1 cellular context compared by ENCODE assay signal in the genomic region with DNA sequence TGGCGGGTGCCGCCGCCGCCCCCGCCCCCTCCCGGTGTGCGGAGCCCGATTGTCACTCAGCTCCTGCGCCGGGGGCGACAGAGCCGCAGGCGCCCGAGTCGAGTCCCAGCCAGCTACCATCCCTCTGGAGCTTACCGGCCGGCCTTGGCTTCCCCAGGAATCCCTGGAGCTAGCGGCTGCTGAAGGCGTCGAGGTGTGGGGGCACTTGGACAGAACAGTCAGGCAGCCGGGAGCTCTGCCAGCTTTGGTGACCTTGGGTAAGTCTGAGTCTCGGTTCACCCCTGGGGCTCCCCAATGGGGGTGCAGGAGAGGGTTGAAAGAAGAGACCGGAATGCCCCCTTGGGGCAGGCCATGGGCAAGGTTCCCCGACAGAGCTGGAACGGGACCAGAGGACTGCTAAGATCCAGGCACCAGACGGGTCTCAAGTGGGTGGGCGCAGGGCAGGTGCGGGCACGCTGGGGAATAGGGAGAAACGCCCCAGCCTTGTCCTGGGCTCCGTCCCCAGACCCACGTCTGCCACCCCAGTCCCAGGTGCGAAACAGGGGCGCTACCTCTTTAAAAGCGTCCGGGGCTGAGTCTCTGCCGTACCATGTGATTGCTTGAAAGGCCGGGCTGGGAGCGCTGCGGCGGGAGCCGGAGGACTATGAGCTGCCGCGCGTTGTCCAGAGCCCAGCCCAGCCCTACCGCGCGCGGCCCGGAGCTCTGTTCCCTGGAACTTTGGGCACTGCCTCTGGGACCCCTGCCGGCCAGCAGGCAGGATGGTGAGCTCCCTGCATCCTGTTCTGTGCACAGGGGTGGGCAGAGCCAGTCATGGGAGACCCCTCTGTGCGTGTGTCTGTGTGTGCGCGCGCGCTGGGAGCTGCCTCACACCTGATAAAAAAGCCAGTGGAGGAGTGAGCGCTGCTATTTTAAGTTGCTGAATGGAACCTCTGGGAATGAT.
TF ChIP-seq lines count a peak whose summit lies in the region.

Gene ADORA1, plus strand, starts transcription at position 55 of the 940 bp plus-strand sequence. CDS start 1,116 bp downstream, outside the sequence.

TF ChIP-seq in WTC11, 78 proteins besides CTCF, POLR2A, EP300 and RAD21 (continued from another document and continues in another):
- no peak for TF ChIP-seq CDX4 (CRISPR knock-in tag; IDR thresholded peaks at IDR 0.05; ENCODE audit: borderline replicate concordance)
- no peak for TF ChIP-seq HMGA2 (CRISPR knock-in tag; IDR thresholded peaks at IDR 0.05)
- TF ChIP-seq ETV6 (CRISPR knock-in tag; IDR thresholded peaks at IDR 0.05): no peak
- TF ChIP-seq SMAD3 (CRISPR knock-in tag; IDR thresholded peaks at IDR 0.05; ENCODE audit: borderline replicate concordance): no peak
- TF ChIP-seq GABPB1 (CRISPR knock-in tag; IDR thresholded peaks at IDR 0.05): no peak
- TF ChIP-seq, protein P1, sequence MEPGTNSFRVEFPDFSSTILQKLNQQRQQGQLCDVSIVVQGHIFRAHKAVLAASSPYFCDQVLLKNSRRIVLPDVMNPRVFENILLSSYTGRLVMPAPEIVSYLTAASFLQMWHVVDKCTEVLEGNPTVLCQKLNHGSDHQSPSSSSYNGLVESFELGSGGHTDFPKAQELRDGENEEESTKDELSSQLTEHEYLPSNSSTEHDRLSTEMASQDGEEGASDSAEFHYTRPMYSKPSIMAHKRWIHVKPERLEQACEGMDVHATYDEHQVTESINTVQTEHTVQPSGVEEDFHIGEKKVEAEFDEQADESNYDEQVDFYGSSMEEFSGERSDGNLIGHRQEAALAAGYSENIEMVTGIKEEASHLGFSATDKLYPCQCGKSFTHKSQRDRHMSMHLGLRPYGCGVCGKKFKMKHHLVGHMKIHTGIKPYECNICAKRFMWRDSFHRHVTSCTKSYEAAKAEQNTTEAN (CRISPR knock-in tag; IDR thresholded peaks at IDR 0.05): 0 out of 2 replicates have a peak, but pooled peaks have one; percentile 44
- TF ChIP-seq, protein P2, sequence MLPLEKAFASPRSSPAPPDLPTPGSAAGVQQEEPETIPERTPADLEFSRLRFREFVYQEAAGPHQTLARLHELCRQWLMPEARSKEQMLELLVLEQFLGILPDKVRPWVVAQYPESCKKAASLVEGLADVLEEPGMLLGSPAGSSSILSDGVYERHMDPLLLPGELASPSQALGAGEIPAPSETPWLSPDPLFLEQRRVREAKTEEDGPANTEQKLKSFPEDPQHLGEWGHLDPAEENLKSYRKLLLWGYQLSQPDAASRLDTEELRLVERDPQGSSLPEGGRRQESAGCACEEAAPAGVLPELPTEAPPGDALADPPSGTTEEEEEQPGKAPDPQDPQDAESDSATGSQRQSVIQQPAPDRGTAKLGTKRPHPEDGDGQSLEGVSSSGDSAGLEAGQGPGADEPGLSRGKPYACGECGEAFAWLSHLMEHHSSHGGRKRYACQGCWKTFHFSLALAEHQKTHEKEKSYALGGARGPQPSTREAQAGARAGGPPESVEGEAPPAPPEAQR (CRISPR knock-in tag; IDR thresholded peaks at IDR 0.05): no peak
- TF ChIP-seq, protein P3, sequence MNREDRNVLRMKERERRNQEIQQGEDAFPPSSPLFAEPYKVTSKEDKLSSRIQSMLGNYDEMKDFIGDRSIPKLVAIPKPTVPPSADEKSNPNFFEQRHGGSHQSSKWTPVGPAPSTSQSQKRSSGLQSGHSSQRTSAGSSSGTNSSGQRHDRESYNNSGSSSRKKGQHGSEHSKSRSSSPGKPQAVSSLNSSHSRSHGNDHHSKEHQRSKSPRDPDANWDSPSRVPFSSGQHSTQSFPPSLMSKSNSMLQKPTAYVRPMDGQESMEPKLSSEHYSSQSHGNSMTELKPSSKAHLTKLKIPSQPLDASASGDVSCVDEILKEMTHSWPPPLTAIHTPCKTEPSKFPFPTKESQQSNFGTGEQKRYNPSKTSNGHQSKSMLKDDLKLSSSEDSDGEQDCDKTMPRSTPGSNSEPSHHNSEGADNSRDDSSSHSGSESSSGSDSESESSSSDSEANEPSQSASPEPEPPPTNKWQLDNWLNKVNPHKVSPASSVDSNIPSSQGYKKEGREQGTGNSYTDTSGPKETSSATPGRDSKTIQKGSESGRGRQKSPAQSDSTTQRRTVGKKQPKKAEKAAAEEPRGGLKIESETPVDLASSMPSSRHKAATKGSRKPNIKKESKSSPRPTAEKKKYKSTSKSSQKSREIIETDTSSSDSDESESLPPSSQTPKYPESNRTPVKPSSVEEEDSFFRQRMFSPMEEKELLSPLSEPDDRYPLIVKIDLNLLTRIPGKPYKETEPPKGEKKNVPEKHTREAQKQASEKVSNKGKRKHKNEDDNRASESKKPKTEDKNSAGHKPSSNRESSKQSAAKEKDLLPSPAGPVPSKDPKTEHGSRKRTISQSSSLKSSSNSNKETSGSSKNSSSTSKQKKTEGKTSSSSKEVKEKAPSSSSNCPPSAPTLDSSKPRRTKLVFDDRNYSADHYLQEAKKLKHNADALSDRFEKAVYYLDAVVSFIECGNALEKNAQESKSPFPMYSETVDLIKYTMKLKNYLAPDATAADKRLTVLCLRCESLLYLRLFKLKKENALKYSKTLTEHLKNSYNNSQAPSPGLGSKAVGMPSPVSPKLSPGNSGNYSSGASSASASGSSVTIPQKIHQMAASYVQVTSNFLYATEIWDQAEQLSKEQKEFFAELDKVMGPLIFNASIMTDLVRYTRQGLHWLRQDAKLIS (CRISPR knock-in tag; IDR thresholded peaks at IDR 0.05; ENCODE audit: borderline replicate concordance): no peak
- no peak for TF ChIP-seq ZMAT4 (CRISPR knock-in tag; IDR thresholded peaks at IDR 0.05)
- no peak for TF ChIP-seq NFATC4 (CRISPR knock-in tag; IDR thresholded peaks at IDR 0.05)
- no peak for TF ChIP-seq ZNF263 (CRISPR knock-in tag; IDR thresholded peaks at IDR 0.05; ENCODE audit: low read depth)
- TF ChIP-seq NFYB (CRISPR knock-in tag; conservative IDR thresholded peaks at IDR 0.05; ENCODE audit: low read depth): no peak
- no peak for TF ChIP-seq ZBTB21 (CRISPR knock-in tag; IDR thresholded peaks at IDR 0.05; ENCODE audit: borderline replicate concordance)
- TF ChIP-seq ZNF232 (CRISPR knock-in tag; IDR thresholded peaks at IDR 0.05): no peak
- no peak; the same call in 1 of the 2 replicates for TF ChIP-seq E2F5 (CRISPR knock-in tag; IDR thresholded peaks at IDR 0.05)
- TF ChIP-seq SP1 (CRISPR knock-in tag; conservative IDR thresholded peaks at IDR 0.05): no peak
- no peak for TF ChIP-seq FOXK1 (CRISPR knock-in tag; IDR thresholded peaks at IDR 0.05)
- no peak for TF ChIP-seq RELA (CRISPR knock-in tag; IDR thresholded peaks at IDR 0.05; ENCODE audit: borderline replicate concordance)
- no peak for TF ChIP-seq CBFB (CRISPR knock-in tag; IDR thresholded peaks at IDR 0.05; ENCODE audit: low read depth)
- TF ChIP-seq CREM (CRISPR knock-in tag; IDR thresholded peaks at IDR 0.05): 0 out of 2 replicates have a peak, but pooled peaks have one; percentile 39
- TF ChIP-seq SOX15 (CRISPR knock-in tag; IDR thresholded peaks at IDR 0.05): no peak
- no peak for TF ChIP-seq KAT7 (CRISPR knock-in tag; IDR thresholded peaks at IDR 0.05; ENCODE audit: borderline replicate concordance)
- TF ChIP-seq HMGXB4 (CRISPR knock-in tag; IDR thresholded peaks at IDR 0.05): no peak
- no peak for TF ChIP-seq JAZF1 (CRISPR knock-in tag; IDR thresholded peaks at IDR 0.05)
- no peak for TF ChIP-seq PREB (CRISPR knock-in tag; IDR thresholded peaks at IDR 0.05; ENCODE audit: borderline replicate concordance)
- TF ChIP-seq ZNF219 (CRISPR knock-in tag; IDR thresholded peaks at IDR 0.05; ENCODE audit: borderline replicate concordance): no peak
- peak; percentile 82 for TF ChIP-seq MAX (CRISPR knock-in tag; IDR thresholded peaks at IDR 0.05)
- no peak for TF ChIP-seq ZNF416 (CRISPR knock-in tag; IDR thresholded peaks at IDR 0.05)
- TF ChIP-seq E2F1 (CRISPR knock-in tag; IDR thresholded peaks at IDR 0.05): no peak
- TF ChIP-seq, protein P4, sequence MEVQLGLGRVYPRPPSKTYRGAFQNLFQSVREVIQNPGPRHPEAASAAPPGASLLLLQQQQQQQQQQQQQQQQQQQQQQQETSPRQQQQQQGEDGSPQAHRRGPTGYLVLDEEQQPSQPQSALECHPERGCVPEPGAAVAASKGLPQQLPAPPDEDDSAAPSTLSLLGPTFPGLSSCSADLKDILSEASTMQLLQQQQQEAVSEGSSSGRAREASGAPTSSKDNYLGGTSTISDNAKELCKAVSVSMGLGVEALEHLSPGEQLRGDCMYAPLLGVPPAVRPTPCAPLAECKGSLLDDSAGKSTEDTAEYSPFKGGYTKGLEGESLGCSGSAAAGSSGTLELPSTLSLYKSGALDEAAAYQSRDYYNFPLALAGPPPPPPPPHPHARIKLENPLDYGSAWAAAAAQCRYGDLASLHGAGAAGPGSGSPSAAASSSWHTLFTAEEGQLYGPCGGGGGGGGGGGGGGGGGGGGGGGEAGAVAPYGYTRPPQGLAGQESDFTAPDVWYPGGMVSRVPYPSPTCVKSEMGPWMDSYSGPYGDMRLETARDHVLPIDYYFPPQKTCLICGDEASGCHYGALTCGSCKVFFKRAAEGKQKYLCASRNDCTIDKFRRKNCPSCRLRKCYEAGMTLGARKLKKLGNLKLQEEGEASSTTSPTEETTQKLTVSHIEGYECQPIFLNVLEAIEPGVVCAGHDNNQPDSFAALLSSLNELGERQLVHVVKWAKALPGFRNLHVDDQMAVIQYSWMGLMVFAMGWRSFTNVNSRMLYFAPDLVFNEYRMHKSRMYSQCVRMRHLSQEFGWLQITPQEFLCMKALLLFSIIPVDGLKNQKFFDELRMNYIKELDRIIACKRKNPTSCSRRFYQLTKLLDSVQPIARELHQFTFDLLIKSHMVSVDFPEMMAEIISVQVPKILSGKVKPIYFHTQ (CRISPR knock-in tag; IDR thresholded peaks at IDR 0.05): no peak
- TF ChIP-seq, protein P5, sequence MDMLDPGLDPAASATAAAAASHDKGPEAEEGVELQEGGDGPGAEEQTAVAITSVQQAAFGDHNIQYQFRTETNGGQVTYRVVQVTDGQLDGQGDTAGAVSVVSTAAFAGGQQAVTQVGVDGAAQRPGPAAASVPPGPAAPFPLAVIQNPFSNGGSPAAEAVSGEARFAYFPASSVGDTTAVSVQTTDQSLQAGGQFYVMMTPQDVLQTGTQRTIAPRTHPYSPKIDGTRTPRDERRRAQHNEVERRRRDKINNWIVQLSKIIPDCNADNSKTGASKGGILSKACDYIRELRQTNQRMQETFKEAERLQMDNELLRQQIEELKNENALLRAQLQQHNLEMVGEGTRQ (CRISPR knock-in tag; IDR thresholded peaks at IDR 0.05): peak; percentile 83
